ENCODE assay signal across 12 cellular contexts in genomic region chr12:42056130-42056529, GRCh38.
A peak's percentile ranks its signal among the peaks of the same experiment; 100 is the strongest.
DNase-seq lines count a peak whose midpoint lies in the region; ATAC-seq and TF ChIP-seq lines count a peak whose summit lies in the region.
"Had no signal": no experiment of that assay in that cellular context is flagged by ENCODE, and none has a peak within 500 bp of the region (broad histone marks: within the 10 kb centered on the region; RNA-seq: fewer than 3 reads in every experiment).

No MANE protein-coding gene starts in this region.

- H3K36me3 Mint-ChIP-seq in HFFc6 (ENCODE audit: low read depth), result no peaks in the 10 kb centered on the region

- DNase-seq in germinal center (ENCODE audit: low spot score) (peak; percentile 49), HFFc6 (no peak), coronary artery (ENCODE audit: low spot score) (no peak), NCI-H2196 treated with DMSO at 0.1 percent for 48 hours (lab: John Stamatoyannopoulos, UW; ENCODE audit: unreplicated experiment) (no peak)
- DNase-seq in stimulated activated CD4-positive, alpha-beta T cell treated with anti-CD3 and anti-CD28 coated beads, Interleukin-2, amount 100 ng/mL, for 48 hours, result no peak
- DNase-seq: activated T-cell treated with anti-CD3 and anti-CD28 coated beads, Interleukin-2, amount 50 U/mL, for 24 hours; COR-L47; NCI-H1694 had no signal

- H3K4me1 Mint-ChIP-seq in HFFc6 (ENCODE audit: low read depth), result no peaks in the 10 kb centered on the region

- no peak for TF ChIP-seq CTCF in HFFc6 (IDR thresholded peaks at IDR 0.05)
- TF ChIP-seq CTCF in coronary artery (IDR thresholded peaks at IDR 0.05), result no peak

- no peak overlapping the region for H3K27ac ChIP-seq in coronary artery
- H3K27ac ChIP-seq: parathyroid adenoma had no signal

- no peak overlapping the region for H3K4me3 ChIP-seq in coronary artery

- H3K4me3 Mint-ChIP-seq in HFFc6, result no peak overlapping the region
- H3K4me3 Mint-ChIP-seq: activated T-cell treated with anti-CD3 and anti-CD28 coated beads, Interleukin-2, amount 50 U/mL, for 24 hours had no signal

- H3K9me3 Mint-ChIP-seq in HFFc6, result no peaks in the 10 kb centered on the region
- H3K9me3 Mint-ChIP-seq: activated T-cell treated with anti-CD3 and anti-CD28 coated beads, Interleukin-2, amount 50 U/mL, for 24 hours had no signal

- TF ChIP-seq POLR2A in GM18505 (IDR thresholded peaks at IDR 0.05; ENCODE audit: borderline replicate concordance, extremely low read depth, insufficient read depth, insufficient read length), result no peak

- no peak overlapping the region for H3K27ac Mint-ChIP-seq in HFFc6
- H3K27ac Mint-ChIP-seq: activated T-cell treated with anti-CD3 and anti-CD28 coated beads, Interleukin-2, amount 50 U/mL, for 24 hours had no signal

- peak; percentile 90 for ATAC-seq in GM18505 (IDR thresholded peaks at IDR 0.05; ENCODE audit: unreplicated experiment)
- peak; percentile 96 for ATAC-seq in GM21529 (IDR thresholded peaks at IDR 0.05; ENCODE audit: unreplicated experiment)
- ATAC-seq in HG03442 (IDR thresholded peaks at IDR 0.05; ENCODE audit: unreplicated experiment), result peak; percentile 84

- peaks cover 5% of the 10 kb centered on the region; the same call in 1 of the 2 replicates for H3K27me3 Mint-ChIP-seq in HFFc6 (ENCODE audit: insufficient read depth)
